1 cellular context compared by ENCODE assay signal in the genomic region with DNA sequence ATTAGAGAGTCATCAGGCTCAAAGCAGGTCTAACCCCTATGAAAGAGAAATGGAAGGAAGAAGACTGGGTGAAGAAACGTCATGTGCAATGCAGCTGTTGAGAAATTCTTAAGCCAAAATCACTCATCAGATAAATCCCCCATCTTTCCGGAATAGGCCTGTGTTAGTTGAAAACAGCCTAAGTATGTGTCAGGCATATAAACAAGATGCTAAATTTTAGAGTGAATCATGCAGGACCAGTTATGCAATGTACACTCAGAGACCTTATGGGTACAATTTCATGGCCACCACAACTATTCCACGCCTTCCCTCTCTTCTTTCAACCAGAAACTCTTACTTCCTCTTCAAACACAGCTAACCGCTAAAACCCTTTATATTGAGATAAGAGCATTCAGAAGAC.
TF ChIP-seq lines count a peak whose summit lies in the region.

No MANE protein-coding gene starts in this region.

TF ChIP-seq in GM23338, 12 proteins besides CTCF, POLR2A, EP300 and RAD21 (continued from another document):
- TF ChIP-seq, protein P1, sequence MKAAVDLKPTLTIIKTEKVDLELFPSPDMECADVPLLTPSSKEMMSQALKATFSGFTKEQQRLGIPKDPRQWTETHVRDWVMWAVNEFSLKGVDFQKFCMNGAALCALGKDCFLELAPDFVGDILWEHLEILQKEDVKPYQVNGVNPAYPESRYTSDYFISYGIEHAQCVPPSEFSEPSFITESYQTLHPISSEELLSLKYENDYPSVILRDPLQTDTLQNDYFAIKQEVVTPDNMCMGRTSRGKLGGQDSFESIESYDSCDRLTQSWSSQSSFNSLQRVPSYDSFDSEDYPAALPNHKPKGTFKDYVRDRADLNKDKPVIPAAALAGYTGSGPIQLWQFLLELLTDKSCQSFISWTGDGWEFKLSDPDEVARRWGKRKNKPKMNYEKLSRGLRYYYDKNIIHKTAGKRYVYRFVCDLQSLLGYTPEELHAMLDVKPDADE (IDR thresholded peaks at IDR 0.05): no peak
- TF ChIP-seq ZNF331 (CRISPR knock-in tag; IDR thresholded peaks at IDR 0.05; ENCODE audit: low read depth): no peak
- no peak for TF ChIP-seq CREB1 (CRISPR knock-in tag; IDR thresholded peaks at IDR 0.05; ENCODE audit: low read depth)
- TF ChIP-seq JUNB (IDR thresholded peaks at IDR 0.05; ENCODE audit: unreplicated experiment): no peak
- no peak for TF ChIP-seq NANOG (IDR thresholded peaks at IDR 0.05; ENCODE audit: borderline replicate concordance)
- TF ChIP-seq EZH2 (IDR thresholded peaks at IDR 0.05; ENCODE audit: low read depth, unreplicated experiment): no peak
- TF ChIP-seq POLR2AphosphoS5 (IDR thresholded peaks at IDR 0.05; ENCODE audit: low read depth): no peak
- no peak for TF ChIP-seq ZNF114 (CRISPR knock-in tag; IDR thresholded peaks at IDR 0.05)
- TF ChIP-seq, protein P2, sequence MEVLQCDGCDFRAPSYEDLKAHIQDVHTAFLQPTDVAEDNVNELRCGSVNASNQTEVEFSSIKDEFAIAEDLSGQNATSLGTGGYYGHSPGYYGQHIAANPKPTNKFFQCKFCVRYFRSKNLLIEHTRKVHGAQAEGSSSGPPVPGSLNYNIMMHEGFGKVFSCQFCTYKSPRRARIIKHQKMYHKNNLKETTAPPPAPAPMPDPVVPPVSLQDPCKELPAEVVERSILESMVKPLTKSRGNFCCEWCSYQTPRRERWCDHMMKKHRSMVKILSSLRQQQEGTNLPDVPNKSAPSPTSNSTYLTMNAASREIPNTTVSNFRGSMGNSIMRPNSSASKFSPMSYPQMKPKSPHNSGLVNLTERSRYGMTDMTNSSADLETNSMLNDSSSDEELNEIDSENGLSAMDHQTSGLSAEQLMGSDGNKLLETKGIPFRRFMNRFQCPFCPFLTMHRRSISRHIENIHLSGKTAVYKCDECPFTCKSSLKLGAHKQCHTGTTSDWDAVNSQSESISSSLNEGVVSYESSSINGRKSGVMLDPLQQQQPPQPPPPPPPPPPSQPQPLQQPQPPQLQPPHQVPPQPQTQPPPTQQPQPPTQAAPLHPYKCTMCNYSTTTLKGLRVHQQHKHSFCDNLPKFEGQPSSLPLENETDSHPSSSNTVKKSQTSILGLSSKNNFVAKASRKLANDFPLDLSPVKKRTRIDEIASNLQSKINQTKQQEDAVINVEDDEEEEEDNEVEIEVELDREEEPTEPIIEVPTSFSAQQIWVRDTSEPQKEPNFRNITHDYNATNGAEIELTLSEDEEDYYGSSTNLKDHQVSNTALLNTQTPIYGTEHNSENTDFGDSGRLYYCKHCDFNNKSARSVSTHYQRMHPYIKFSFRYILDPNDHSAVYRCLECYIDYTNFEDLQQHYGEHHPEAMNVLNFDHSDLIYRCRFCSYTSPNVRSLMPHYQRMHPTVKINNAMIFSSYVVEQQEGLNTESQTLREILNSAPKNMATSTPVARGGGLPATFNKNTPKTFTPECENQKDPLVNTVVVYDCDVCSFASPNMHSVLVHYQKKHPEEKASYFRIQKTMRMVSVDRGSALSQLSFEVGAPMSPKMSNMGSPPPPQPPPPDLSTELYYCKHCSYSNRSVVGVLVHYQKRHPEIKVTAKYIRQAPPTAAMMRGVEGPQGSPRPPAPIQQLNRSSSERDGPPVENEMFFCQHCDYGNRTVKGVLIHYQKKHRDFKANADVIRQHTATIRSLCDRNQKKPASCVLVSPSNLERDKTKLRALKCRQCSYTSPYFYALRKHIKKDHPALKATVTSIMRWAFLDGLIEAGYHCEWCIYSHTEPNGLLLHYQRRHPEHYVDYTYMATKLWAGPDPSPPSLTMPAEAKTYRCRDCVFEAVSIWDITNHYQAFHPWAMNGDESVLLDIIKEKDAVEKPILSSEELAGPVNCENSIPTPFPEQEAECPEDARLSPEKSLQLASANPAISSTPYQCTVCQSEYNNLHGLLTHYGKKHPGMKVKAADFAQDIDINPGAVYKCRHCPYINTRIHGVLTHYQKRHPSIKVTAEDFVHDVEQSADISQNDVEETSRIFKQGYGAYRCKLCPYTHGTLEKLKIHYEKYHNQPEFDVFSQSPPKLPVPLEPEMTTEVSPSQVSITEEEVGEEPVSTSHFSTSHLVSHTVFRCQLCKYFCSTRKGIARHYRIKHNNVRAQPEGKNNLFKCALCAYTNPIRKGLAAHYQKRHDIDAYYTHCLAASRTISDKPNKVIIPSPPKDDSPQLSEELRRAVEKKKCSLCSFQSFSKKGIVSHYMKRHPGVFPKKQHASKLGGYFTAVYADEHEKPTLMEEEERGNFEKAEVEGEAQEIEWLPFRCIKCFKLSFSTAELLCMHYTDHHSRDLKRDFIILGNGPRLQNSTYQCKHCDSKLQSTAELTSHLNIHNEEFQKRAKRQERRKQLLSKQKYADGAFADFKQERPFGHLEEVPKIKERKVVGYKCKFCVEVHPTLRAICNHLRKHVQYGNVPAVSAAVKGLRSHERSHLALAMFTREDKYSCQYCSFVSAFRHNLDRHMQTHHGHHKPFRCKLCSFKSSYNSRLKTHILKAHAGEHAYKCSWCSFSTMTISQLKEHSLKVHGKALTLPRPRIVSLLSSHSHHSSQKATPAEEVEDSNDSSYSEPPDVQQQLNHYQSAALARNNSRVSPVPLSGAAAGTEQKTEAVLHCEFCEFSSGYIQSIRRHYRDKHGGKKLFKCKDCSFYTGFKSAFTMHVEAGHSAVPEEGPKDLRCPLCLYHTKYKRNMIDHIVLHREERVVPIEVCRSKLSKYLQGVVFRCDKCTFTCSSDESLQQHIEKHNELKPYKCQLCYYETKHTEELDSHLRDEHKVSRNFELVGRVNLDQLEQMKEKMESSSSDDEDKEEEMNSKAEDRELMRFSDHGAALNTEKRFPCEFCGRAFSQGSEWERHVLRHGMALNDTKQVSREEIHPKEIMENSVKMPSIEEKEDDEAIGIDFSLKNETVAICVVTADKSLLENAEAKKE (CRISPR knock-in tag; IDR thresholded peaks at IDR 0.05): no peak
